ENCODE assay signal across 8 cellular contexts in genomic region chr17:77427471-77427991, GRCh38.
DNase-seq lines count a peak whose midpoint lies in the region; ATAC-seq and TF ChIP-seq lines count a peak whose summit lies in the region.

No MANE protein-coding gene starts in this region.

- no peaks in the 10 kb centered on the region for H4K20me1 ChIP-seq in DND-41 (ENCODE audit: insufficient read depth, low read length)
- peaks cover 3% of the 10 kb centered on the region; the same call in 1 of the 2 replicates for H4K20me1 ChIP-seq in SK-N-SH (ENCODE audit: insufficient read depth)

- 8% methylated on average over 10 of the region's 14 CpGs for WGBS in SK-N-SH (ENCODE audit: low lambda C conversion rate)

- TF ChIP-seq CTCF in DND-41 (IDR thresholded peaks at IDR 0.05; ENCODE audit: borderline replicate concordance, extremely low read depth, low read length, poor library complexity, severe bottlenecking) (no peak), SK-N-SH (IDR thresholded peaks at IDR 0.05) (no peak; the same call in 1 of the 2 replicates), fibroblast of villous mesenchyme (IDR thresholded peaks at IDR 0.05; ENCODE audit: insufficient read depth, low read depth, low read length) (no peak)

- H3K36me3 ChIP-seq in DND-41 (ENCODE audit: insufficient read depth, low read length), result peaks cover 47% of the 10 kb centered on the region
- H3K36me3 ChIP-seq in SK-N-SH (replicated peaks in 1 of 2; ENCODE audit: control insufficient read depth in 1 of 2, insufficient read depth in 2 of 2, low read length in 1 of 2), result no peaks in the 10 kb centered on the region
- H3K36me3 ChIP-seq in rectal smooth muscle tissue (ENCODE audit: control insufficient read depth, insufficient read depth, low read length), result no peaks in the 10 kb centered on the region

- H3F3A ChIP-seq in SK-N-SH (replicated peaks; ENCODE audit: insufficient read depth), result peaks cover 67% of the 10 kb centered on the region

- H3K27me3 ChIP-seq in DND-41 (ENCODE audit: insufficient read depth, low read length, poor library complexity), result no peaks in the 10 kb centered on the region
- no peaks in the 10 kb centered on the region for H3K27me3 ChIP-seq in SK-N-SH (ENCODE audit: insufficient read depth)
- H3K27me3 ChIP-seq in rectal smooth muscle tissue (ENCODE audit: control insufficient read depth, insufficient read depth, low read length), result no peaks in the 10 kb centered on the region

- CTCF ChIA-PET in SK-N-SH (lab: Yijun Ruan, JAX), result interaction anchor here (0.9 to 29.4 kb wide), 14 partner anchors 8 to 749 kb away, joined by 3 to 566 read pairs (median 36); no protein-coding TSS in a partner anchor

- peak in 1 of 2 experiments; percentile 77; a peak in 1 of 4 replicates for TF ChIP-seq EP300 in SK-N-SH (IDR thresholded peaks at IDR 0.05; ENCODE audit: borderline replicate concordance in 1 of 2, low read depth in 1 of 2, low read length in 1 of 2)

- H3K9ac ChIP-seq in DND-41 (ENCODE audit: low read depth, low read length) (peak overlapping the region; percentile 8; the same call in 1 of the 2 replicates), SK-N-SH (peak overlapping the region; percentile 42; the same call in 1 of the 2 replicates), rectal smooth muscle tissue (ENCODE audit: low read length) (no peak overlapping the region)

- H3K27ac ChIP-seq in DND-41 (ENCODE audit: low read length) (peak overlapping the region; percentile 75), SK-N-SH (ENCODE audit: low read depth in 2 of 2, low read length in 1 of 2) (peak overlapping the region; percentile 86 to 96), rectal smooth muscle tissue (ENCODE audit: low read depth, low read length) (peak overlapping the region; percentile 98)

- H3K4me1 ChIP-seq in DND-41 (ENCODE audit: insufficient read depth, low read length), result peaks cover 60% of the 10 kb centered on the region
- peaks cover 82 to 83% of the 10 kb centered on the region in 2 experiments for H3K4me1 ChIP-seq in SK-N-SH (ENCODE audit: control insufficient read depth in 1 of 2, insufficient read depth in 2 of 2, low read depth in 1 of 2, low read length in 1 of 2)
- H3K4me1 ChIP-seq in rectal smooth muscle tissue (ENCODE audit: control insufficient read depth, insufficient read depth, low read length), result peaks cover 73% of the 10 kb centered on the region

- TF ChIP-seq RAD21 in SK-N-SH (IDR thresholded peaks at IDR 0.05; ENCODE audit: low read length), result no peak

- POLR2A ChIA-PET in SK-N-SH (lab: Yijun Ruan, JAX), result interaction anchor here (1.0 kb wide), 1 partner anchor 53 kb away, joined by 3 read pairs; no protein-coding TSS in a partner anchor

- H3K4me3 ChIP-seq in DND-41 (ENCODE audit: low read depth in 1 of 2, low read length in 2 of 2) (no peak overlapping the region), SK-N-SH (ENCODE audit: low read depth in 2 of 2, low read length in 1 of 2) (no peak overlapping the region), fibroblast of villous mesenchyme (ENCODE audit: low read depth, low read length) (no peak overlapping the region), rectal smooth muscle tissue (ENCODE audit: low read length) (no peak overlapping the region)

- no peaks in the 10 kb centered on the region for H3K9me2 ChIP-seq in SK-N-SH

- H2AFZ ChIP-seq in DND-41 (ENCODE audit: low read depth, low read length) (no peak overlapping the region), SK-N-SH (ENCODE audit: low read depth) (no peak overlapping the region)

- H3K9me3 ChIP-seq in DND-41 (ENCODE audit: insufficient read depth, low read length, severe bottlenecking), result no peaks in the 10 kb centered on the region
- no peaks in the 10 kb centered on the region for H3K9me3 ChIP-seq in SK-N-SH

- no peak overlapping the region for H3K4me2 ChIP-seq in DND-41 (ENCODE audit: insufficient read depth, low read length)
- peak overlapping the region; percentile 65 for H3K4me2 ChIP-seq in SK-N-SH

- H3K79me2 ChIP-seq in DND-41 (ENCODE audit: insufficient read depth, low read length) (peaks cover 97% of the 10 kb centered on the region), SK-N-SH (ENCODE audit: insufficient read depth) (peaks cover 63% of the 10 kb centered on the region)

- DNase-seq in DND-41 (no peak), SK-N-SH (peak; percentile 52), fibroblast of villous mesenchyme (ENCODE audit: low read depth) (peak; percentile 87), SKM-1 (lab: John Stamatoyannopoulos, UW; ENCODE audit: unreplicated experiment) (no peak), NOMO-1 treated with dmso at 0.1 percent for 144 hours (lab: John Stamatoyannopoulos, UW; ENCODE audit: unreplicated experiment) (no peak)

- ATAC-seq in DND-41 (ENCODE audit: insufficient read depth, low read depth) (no peak), GM21526 (IDR thresholded peaks at IDR 0.05; ENCODE audit: low FRiP score, unreplicated experiment) (no peak), HG03139 (IDR thresholded peaks at IDR 0.05; ENCODE audit: unreplicated experiment) (no peak)

TF ChIP-seq in SK-N-SH, 30 proteins besides CTCF, POLR2A, EP300 and RAD21 (continues in another document):
- TF ChIP-seq PBX3 (IDR thresholded peaks at IDR 0.05) (peak; percentile 3; the same call in 1 of the 2 replicates), MAX (IDR thresholded peaks at IDR 0.05; ENCODE audit: low read depth) (peak; percentile 80; the same call in 1 of the 2 replicates), FOXJ3 (CRISPR knock-in tag; IDR thresholded peaks at IDR 0.05) (no peak), TEAD4 (IDR thresholded peaks at IDR 0.05; ENCODE audit: borderline replicate concordance, insufficient read depth) (no peak), ZBTB33 (IDR thresholded peaks at IDR 0.05; ENCODE audit: borderline replicate concordance, low read depth) (no peak), TCF12 (IDR thresholded peaks at IDR 0.05) (peak; percentile 87), TAF1 (IDR thresholded peaks at IDR 0.05; ENCODE audit: borderline replicate concordance, low read depth, low read length) (no peak), REST (IDR thresholded peaks at IDR 0.05; ENCODE audit: low read depth, low read length) (peak; percentile 88), USF1 (IDR thresholded peaks at IDR 0.05; ENCODE audit: borderline replicate concordance, low read depth) (0 out of 2 replicates have a peak, but pooled peaks have one; percentile 4)

Comparison
In these comparisons a context has a peak if more than half of its experiments do, and no peak if none do; other contexts are left out.
1. DNase-seq: peak in SK-N-SH (single experiment) and fibroblast of villous mesenchyme (single experiment); none in DND-41 (single experiment), SKM-1 (single experiment) and NOMO-1 treated with dmso at 0.1 percent for 144 hours (single experiment).
2. Peak in every context shown above with its lines, with median percentiles within 50 percentile points of each other: H3K27ac ChIP-seq.